In genomic region chr5:54517174-54517511, GRCh38 we compare ENCODE assay signal across 8 cellular contexts. TPM values are rescaled to one million over a fixed set of nuclear protein-coding genes. Genes with fewer than 3 reads are reported as not detected.
A peak's percentile ranks its signal among the peaks of the same experiment; 100 is the strongest.
DNase-seq lines count a peak whose midpoint lies in the region; ATAC-seq, FAIRE-seq and TF ChIP-seq lines count a peak whose summit lies in the region.

No MANE protein-coding gene starts in this region.

- no peaks in the 10 kb centered on the region for H3K9me3 ChIP-seq in keratinocyte (ENCODE audit: control insufficient read depth, low read depth, low read length)
- H3K9me3 ChIP-seq in tibial artery = no peaks in the 10 kb centered on the region

- FAIRE-seq in keratinocyte (lab: Jason Lieb, UNC) = no peak

- peak overlapping the region; percentile 91 for H2AFZ ChIP-seq in GM23338
- H2AFZ ChIP-seq in keratinocyte (ENCODE audit: control insufficient read depth, low read length) = peak overlapping the region; percentile 92

- peaks cover 17% of the 10 kb centered on the region for H3K27me3 Mint-ChIP-seq in GM23338 (ENCODE audit: insufficient read depth, low read depth, poor library complexity)
- no peaks in the 10 kb centered on the region for H3K27me3 Mint-ChIP-seq in activated CD4-positive, alpha-beta memory T cell treated with anti-CD3 and anti-CD28 coated beads for 36 hours

- peaks cover 16% of the 10 kb centered on the region for H3K36me3 Mint-ChIP-seq in GM23338 (ENCODE audit: low read depth)
- no peaks in the 10 kb centered on the region for H3K36me3 Mint-ChIP-seq in activated CD4-positive, alpha-beta memory T cell treated with anti-CD3 and anti-CD28 coated beads for 36 hours

- peaks cover 25% of the 10 kb centered on the region for H3K27me3 ChIP-seq in GM23338 (ENCODE audit: insufficient read depth)
- no peaks in the 10 kb centered on the region for H3K27me3 ChIP-seq in keratinocyte (ENCODE audit: control insufficient read depth, extremely low read depth, insufficient read depth, low read length)
- H3K27me3 ChIP-seq in tibial artery = no peaks in the 10 kb centered on the region

- CTCF ChIA-PET in activated CD4-positive, alpha-beta memory T cell treated with anti-CD3 and anti-CD28 coated beads for 36 hours (lab: Charles Lee) = interaction anchor here (0.6 to 5.3 kb wide), 40 partner anchors 8 to 643 kb away, joined by 3 to 195 read pairs (median 4); partner anchors contain the start of genes ARL15 and GPX8

- no peaks in the 10 kb centered on the region for H3F3A ChIP-seq in GM23338 (replicated peaks; ENCODE audit: low read depth)

- H3K4me1 Mint-ChIP-seq in GM23338 = peaks cover 19% of the 10 kb centered on the region; the same call in 2 of the 3 replicates
- H3K4me1 Mint-ChIP-seq in activated CD4-positive, alpha-beta memory T cell treated with anti-CD3 and anti-CD28 coated beads for 36 hours (ENCODE audit: low read depth) = peaks cover 40% of the 10 kb centered on the region

- POLR2A ChIA-PET in activated CD4-positive, alpha-beta memory T cell treated with anti-CD3 and anti-CD28 coated beads for 36 hours (lab: Charles Lee) = interaction anchor here (1.0 to 1.7 kb wide), 2 partner anchors 228 to 328 kb away, joined by 3 to 8 read pairs; no protein-coding TSS in a partner anchor

- H3K36me3 ChIP-seq in GM23338 (ENCODE audit: insufficient read depth) (no peaks in the 10 kb centered on the region), keratinocyte (ENCODE audit: control insufficient read depth in 2 of 2, extremely low read depth in 1 of 2, insufficient read depth in 2 of 2, low read length in 2 of 2) (peaks cover 0 to 1% of the 10 kb centered on the region in 2 experiments), tibial artery (peaks cover 0 to 8% (median 5%) of the 10 kb centered on the region in 3 donors)

- peak; percentile 33 for ATAC-seq in GM23338
- ATAC-seq in HG03039 (IDR thresholded peaks at IDR 0.05; ENCODE audit: unreplicated experiment) = no peak

- H3K4me1 ChIP-seq in GM23338 (ENCODE audit: insufficient read depth) = peaks cover 12% of the 10 kb centered on the region; the same call in 1 of the 2 replicates
- H3K4me1 ChIP-seq in keratinocyte (ENCODE audit: control insufficient read depth, extremely low read depth, insufficient read depth, low read length) = peaks cover 26% of the 10 kb centered on the region
- H3K4me1 ChIP-seq in tibial artery = peaks cover 0 to 34% (median 11%) of the 10 kb centered on the region in 4 donors

- peaks cover 8% of the 10 kb centered on the region; the same call in 1 of the 3 replicates for H3K9me3 Mint-ChIP-seq in GM23338
- no peaks in the 10 kb centered on the region for H3K9me3 Mint-ChIP-seq in activated CD4-positive, alpha-beta memory T cell treated with anti-CD3 and anti-CD28 coated beads for 36 hours

- no peaks in the 10 kb centered on the region for H3K9me1 ChIP-seq in keratinocyte (ENCODE audit: control insufficient read depth, extremely low read depth, insufficient read depth, low read length)

- intact Hi-C loops in activated CD4-positive, alpha-beta memory T cell treated with anti-CD3 and anti-CD28 coated beads for 36 hours (cut with micrococcal nuclease) = loop anchor here (1.0 to 2.0 kb wide), 4 partner anchors 228 to 629 kb away; no protein-coding TSS in a partner anchor
- intact Hi-C loops in tibial artery (cut with DNase I; ENCODE audit: low total_unique reads) = loop anchor here (5.0 to 10.0 kb wide), 2 partner anchors 350 to 638 kb away; no protein-coding TSS in a partner anchor

- H3K27ac ChIP-seq in GM23338 (ENCODE audit: low read depth) = no peak overlapping the region
- no peak overlapping the region for H3K27ac ChIP-seq in keratinocyte (ENCODE audit: control insufficient read depth, insufficient read depth, low read length)
- H3K27ac ChIP-seq in tibial artery = peak overlapping the region; percentile 71 to 92

- peaks cover 4% of the 10 kb centered on the region; the same call in 1 of the 2 replicates for H3K9me2 ChIP-seq in GM23338 (ENCODE audit: insufficient read depth)

- H3K27ac Mint-ChIP-seq in GM23338 = no peak overlapping the region
- no peak overlapping the region for H3K27ac Mint-ChIP-seq in activated CD4-positive, alpha-beta memory T cell treated with anti-CD3 and anti-CD28 coated beads for 36 hours

- dilution Hi-C loops in keratinocyte (cut with MboI; ENCODE audit: extremely low pct_ligation_motif_present, low sequenced_read_pairs) = no loop called here

- peak overlapping the region; percentile 13 for H3K9ac ChIP-seq in keratinocyte (ENCODE audit: control insufficient read depth, extremely low read depth, insufficient read depth, low read length)

- H3K4me3 ChIP-seq in AG10803 (ENCODE audit: low read length) (peak overlapping the region; percentile 29), GM23338 (peak overlapping the region; percentile 52), keratinocyte (ENCODE audit: control insufficient read depth in 2 of 3, extremely low read depth in 1 of 3, insufficient read depth in 2 of 3, low read depth in 1 of 3, low read length in 3 of 3) (peak overlapping the region in 2 of 3 experiments; percentile 69 to 79), tibial artery (peak overlapping the region; percentile 86 to 98)

- H3K4me3 Mint-ChIP-seq in GM23338 = peak overlapping the region; percentile 61
- peak overlapping the region; percentile 57 for H3K4me3 Mint-ChIP-seq in activated CD4-positive, alpha-beta memory T cell treated with anti-CD3 and anti-CD28 coated beads for 36 hours

- H3K4me2 ChIP-seq in GM23338 = peak overlapping the region; percentile 73
- peak overlapping the region; percentile 100 for H3K4me2 ChIP-seq in keratinocyte (ENCODE audit: control insufficient read depth, extremely low read depth, insufficient read depth, low read depth, low read length)

- DNase-seq in AG10803 (ENCODE audit: low read depth) (no peak), GM23338 (ENCODE audit: low spot score) (no peak), keratinocyte (ENCODE audit: low read depth, low spot score) (no peak), tibial artery (no peak), MV-4-11 (lab: John Stamatoyannopoulos, UW) (no peak)
- no peak for DNase-seq in activated CD4-positive, alpha-beta memory T cell treated with anti-CD3 and anti-CD28 coated beads for 36 hours
- no peak for DNase-seq in effector CD4-positive, alpha-beta T cell

- H3K79me2 ChIP-seq in GM23338 (replicated peaks; ENCODE audit: insufficient read depth) (peaks cover 34% of the 10 kb centered on the region), keratinocyte (ENCODE audit: control insufficient read depth, insufficient read depth, low read length) (peaks cover 29% of the 10 kb centered on the region)

- no peak for TF ChIP-seq CTCF in AG10803 (conservative IDR thresholded peaks at IDR 0.05; ENCODE audit: low read length)
- no peak for TF ChIP-seq CTCF in GM23338 (conservative IDR thresholded peaks at IDR 0.05; ENCODE audit: low read depth in 2 of 2)
- no peak for TF ChIP-seq CTCF in keratinocyte (optimal IDR thresholded peaks at IDR 0.05 in 1 of 3, IDR thresholded peaks at IDR 0.05 in 1 of 3, conservative IDR thresholded peaks at IDR 0.05 in 1 of 3; ENCODE audit: extremely low read depth in 1 of 3, insufficient read depth in 2 of 3, low read length in 3 of 3)
- TF ChIP-seq CTCF in tibial artery (IDR thresholded peaks at IDR 0.05) = no peak

- H4K20me1 ChIP-seq in GM23338 (replicated peaks; ENCODE audit: insufficient read depth) = no peaks in the 10 kb centered on the region
- H4K20me1 ChIP-seq in keratinocyte (ENCODE audit: control insufficient read depth, extremely low read depth, insufficient read depth, low read length) = no peaks in the 10 kb centered on the region

TF ChIP-seq in GM23338, 12 proteins besides CTCF, POLR2A, EP300 and RAD21 (continues in another document):
- TF ChIP-seq CREB1 (CRISPR knock-in tag; IDR thresholded peaks at IDR 0.05; ENCODE audit: low read depth) (no peak), ZNF114 (CRISPR knock-in tag; IDR thresholded peaks at IDR 0.05) (no peak), ZNF331 (CRISPR knock-in tag; IDR thresholded peaks at IDR 0.05; ENCODE audit: low read depth) (no peak), STAT1 (IDR thresholded peaks at IDR 0.05; ENCODE audit: unreplicated experiment) (no peak), JUNB (IDR thresholded peaks at IDR 0.05; ENCODE audit: unreplicated experiment) (no peak), REST (IDR thresholded peaks at IDR 0.05; ENCODE audit: unreplicated experiment) (no peak)

RNA-seq across cellular contexts. Expression of gene SNX18, which starts 0.4 kb away (rescaled TPM):
- total RNA-seq in GM23338 (2014; rRNA removed; shearing (Covaris generic)) = 23.7 and 33.0 TPM in 2 replicates
- polyA plus RNA-seq in GM23338 (2016; fragmentation: Nextera tagmentation; extraction: Ambion mirVana) = 4.7 and 5.3 TPM in 2 replicates
- 1 to 10 TPM; 8.5 to 8.7 TPM for total RNA-seq in activated CD4-positive, alpha-beta memory T cell treated with anti-CD3 and anti-CD28 coated beads for 36 hours
- 5.5 to 7.4 TPM (median 7.1 TPM) in 3 replicates for polyA plus RNA-seq in keratinocyte
- 1.7 TPM for polyA plus RNA-seq in keratinocyte (2011; ENCODE audit: low read depth)
- polyA plus RNA-seq in keratinocyte (2011; cell fraction: cytosol; rRNA removed) = 5.8 and 7.2 TPM in 2 replicates
- 4.9 and 5.3 TPM in 2 replicates for polyA plus RNA-seq in keratinocyte (2011; cell fraction: nucleus; rRNA removed)
- polyA plus RNA-seq in keratinocyte (2012; ENCODE audit: low replicate concordance) = 5.0 and 7.0 TPM in 2 replicates
- polyA minus RNA-seq in keratinocyte = 9.9 to 12.0 TPM (median 10.5 TPM) in 3 replicates
- polyA minus RNA-seq in keratinocyte (2011; cell fraction: cytosol; rRNA and poly(A)+ RNA removed) = 37.8 TPM
- polyA minus RNA-seq in keratinocyte (2011; cell fraction: nucleus; rRNA and poly(A)+ RNA removed) = 11.9 and 14.0 TPM in 2 replicates

Comparison
In these comparisons a context has a peak if more than half of its experiments do, and no peak if none do; other contexts are left out.
1. H3K4me3 ChIP-seq: peak in every context shown above with its lines; median percentile 92 in tibial artery; 74 in keratinocyte; 52 in GM23338; 29 in AG10803.
2. H3K27ac ChIP-seq: peak in tibial artery (2 of 2); none in GM23338 (single experiment) and keratinocyte (single experiment).